Comparison of ENCODE assay signal across 21 cellular contexts in the genomic region with DNA sequence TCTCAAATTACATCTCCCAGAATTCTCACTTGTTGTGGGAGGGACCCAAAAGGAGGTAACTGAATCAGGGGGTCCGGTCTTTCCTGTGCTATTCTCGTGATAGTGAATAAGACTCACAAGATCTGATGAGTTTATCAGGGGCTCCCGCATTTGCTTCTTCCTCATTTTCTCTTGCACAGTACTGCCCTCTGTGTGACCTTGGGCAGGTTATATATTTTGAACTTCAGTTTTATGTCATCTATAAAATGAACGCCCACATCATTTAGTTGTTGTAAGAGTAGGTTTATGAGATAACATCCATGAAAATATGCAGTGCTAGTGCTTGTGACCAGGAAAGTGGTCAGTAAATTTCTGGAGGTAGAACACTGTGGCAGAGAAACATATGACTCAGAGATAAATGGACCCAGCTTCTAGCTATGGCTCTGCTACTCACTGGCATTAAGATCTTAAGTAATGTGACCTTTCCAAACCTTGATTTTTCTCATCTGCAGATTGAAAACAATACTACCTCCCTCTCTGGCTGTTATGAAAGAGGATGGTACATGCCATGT.
"Had no signal": no experiment of that assay in that cellular context is flagged by ENCODE, and none has a peak within 500 bp of the region (broad histone marks: within the 10 kb centered on the region; RNA-seq: fewer than 3 reads in every experiment).

No MANE protein-coding gene starts in this region.

- H3K4me3 Mint-ChIP-seq: activated B cell treated with CpG ODN at 0.5 μM for 24 hours; activated CD4-positive, alpha-beta T cell treated with anti-CD3 and anti-CD28 coated beads for 36 hours; activated naive CD4-positive, alpha-beta T cell treated with anti-CD3 and anti-CD28 coated beads for 36 hours; activated naive CD8-positive, alpha-beta T cell treated with anti-CD3 and anti-CD28 coated beads, Interleukin-2, amount 10 ng/mL, durations not matched to agents 7 days and 5 days; nephron; stimulated activated effector memory CD8-positive, alpha-beta T cell treated with anti-CD3 and anti-CD28 coated beads, Interleukin-12 subunit alpha, Interleukin-12 subunit beta, amount 100 ng/mL, for 72 hours had no signal

- H3K27me3 ChIP-seq: foreskin keratinocyte, left lung, right lobe of liver, testis, vagina had no signal

- H3K36me3 ChIP-seq: right lobe of liver had no signal

- ATAC-seq: activated CD4-positive, alpha-beta T cell treated with anti-CD3 and anti-CD28 coated beads for 36 hours; foreskin keratinocyte; left lung; right lobe of liver; stimulated activated effector memory CD8-positive, alpha-beta T cell treated with anti-CD3 and anti-CD28 coated beads, Interleukin-12 subunit alpha, Interleukin-12 subunit beta, amount 100 ng/mL, for 72 hours had no signal

- H3K9me3 ChIP-seq: left lung, right lobe of liver, testis, vagina had no signal

- H3K4me1 Mint-ChIP-seq: activated B cell treated with CpG ODN at 0.5 μM for 24 hours; activated CD4-positive, alpha-beta T cell treated with anti-CD3 and anti-CD28 coated beads for 36 hours; activated naive CD8-positive, alpha-beta T cell treated with anti-CD3 and anti-CD28 coated beads, Interleukin-2, amount 10 ng/mL, durations not matched to agents 7 days and 5 days; stimulated activated effector memory CD8-positive, alpha-beta T cell treated with anti-CD3 and anti-CD28 coated beads, Interleukin-12 subunit alpha, Interleukin-12 subunit beta, amount 100 ng/mL, for 72 hours had no signal

- H3K9ac ChIP-seq: parathyroid adenoma had no signal

- H3K36me3 Mint-ChIP-seq: activated naive CD8-positive, alpha-beta T cell treated with anti-CD3 and anti-CD28 coated beads, Interleukin-2, amount 10 ng/mL, durations not matched to agents 7 days and 5 days had no signal

- H3K27me3 Mint-ChIP-seq: activated B cell treated with CpG ODN at 0.5 μM for 24 hours; activated CD4-positive, alpha-beta T cell treated with anti-CD3 and anti-CD28 coated beads for 36 hours; activated naive CD8-positive, alpha-beta T cell treated with anti-CD3 and anti-CD28 coated beads, Interleukin-2, amount 10 ng/mL, durations not matched to agents 7 days and 5 days had no signal

- H2AFZ ChIP-seq: parathyroid adenoma had no signal

- H3K4me1 ChIP-seq: foreskin keratinocyte, left lung, parathyroid adenoma, right lobe of liver, testis, vagina had no signal

- H3K4me3 ChIP-seq: coronary artery, left lung, lung, right lobe of liver, skin epidermis, testis, vagina had no signal

- H3K27ac ChIP-seq: coronary artery, foreskin keratinocyte, left lung, parathyroid adenoma, right lobe of liver, skin epidermis, testis, vagina had no signal

- DNase-seq: activated B cell treated with CpG ODN at 0.5 μM for 24 hours; activated CD4-positive, alpha-beta T cell treated with anti-CD3 and anti-CD28 coated beads for 36 hours; activated CD4-positive, alpha-beta T cell treated with anti-CD3 and anti-CD28 coated beads, Interleukin-2, amount 50 U/mL, for 4 hours; activated naive CD4-positive, alpha-beta T cell treated with anti-CD3 and anti-CD28 coated beads for 36 hours; activated naive CD8-positive, alpha-beta T cell treated with anti-CD3 and anti-CD28 coated beads, Interleukin-2, amount 10 ng/mL, durations not matched to agents 7 days and 5 days; activated T-cell treated with anti-CD3 and anti-CD28 coated beads, Interleukin-2, amount 50 U/mL, for 48 hours; amygdala; cerebellar nuclear complex; foreskin keratinocyte; left lung; right lobe of liver; stimulated activated CD4-positive, alpha-beta T cell treated with anti-CD3 and anti-CD28 coated beads, Interleukin-2, amount 100 ng/mL, for 24 hours; testis; trophoblast cell had no signal

- H3K27ac Mint-ChIP-seq: activated B cell treated with CpG ODN at 0.5 μM for 24 hours; activated CD4-positive, alpha-beta T cell treated with anti-CD3 and anti-CD28 coated beads for 36 hours; activated naive CD4-positive, alpha-beta T cell treated with anti-CD3 and anti-CD28 coated beads for 36 hours; activated naive CD8-positive, alpha-beta T cell treated with anti-CD3 and anti-CD28 coated beads, Interleukin-2, amount 10 ng/mL, durations not matched to agents 7 days and 5 days; nephron; stimulated activated effector memory CD8-positive, alpha-beta T cell treated with anti-CD3 and anti-CD28 coated beads, Interleukin-12 subunit alpha, Interleukin-12 subunit beta, amount 100 ng/mL, for 72 hours had no signal

- H3K9me3 Mint-ChIP-seq: activated B cell treated with CpG ODN at 0.5 μM for 24 hours; activated naive CD4-positive, alpha-beta T cell treated with anti-CD3 and anti-CD28 coated beads for 36 hours; activated naive CD8-positive, alpha-beta T cell treated with anti-CD3 and anti-CD28 coated beads, Interleukin-2, amount 10 ng/mL, durations not matched to agents 7 days and 5 days; nephron; stimulated activated effector memory CD8-positive, alpha-beta T cell treated with anti-CD3 and anti-CD28 coated beads, Interleukin-12 subunit alpha, Interleukin-12 subunit beta, amount 100 ng/mL, for 72 hours had no signal
